In genomic region chr10:44965651-44966097, GRCh38 we compare ENCODE assay signal across 8 cellular contexts. TPM values are rescaled to one million over a fixed set of nuclear protein-coding genes. Genes with fewer than 3 reads are reported as not detected.
DNase-seq lines count a peak whose midpoint lies in the region; ATAC-seq, FAIRE-seq and TF ChIP-seq lines count a peak whose summit lies in the region.

No MANE protein-coding gene starts in this region.

- peak; percentile 46 for ATAC-seq in GM18517 (IDR thresholded peaks at IDR 0.05; ENCODE audit: unreplicated experiment)
- ATAC-seq in HG02610 (IDR thresholded peaks at IDR 0.05; ENCODE audit: unreplicated experiment) = peak; percentile 56
- ATAC-seq in GM12878 = peak; percentile 49

- in situ Hi-C loops in GM12878 (cut with MboI) = loop anchor here (10.0 to 25.0 kb wide), 2 partner anchors 1561 to 1803 kb away; partner anchors contain the start of gene HNRNPF

- peak; percentile 37; the same call in 1 of the 2 replicates for TF ChIP-seq POLR2A in GM12878 (IDR thresholded peaks at IDR 0.05; ENCODE audit: low read depth, low read length)
- TF ChIP-seq POLR2A in breast epithelium (IDR thresholded peaks at IDR 0.05) = no peak

- CTCF ChIA-PET in GM12878 (lab: Yijun Ruan, JAX) = interaction anchor here (0.6 to 9.1 kb wide), 15 partner anchors 8 to 1547 kb away, joined by 3 to 116 read pairs (median 5); partner anchors contain the start of gene DEPP1

- H3K27ac Mint-ChIP-seq in neural progenitor cell = peak overlapping the region; percentile 26

- peaks cover 64% of the 10 kb centered on the region for H3K4me1 Mint-ChIP-seq in neural progenitor cell

- 5% methylated on average over 6 of the region's 6 CpGs for WGBS in GM12878 (ENCODE audit: insufficient coverage, insufficient replicate concordance, low lambda C conversion rate, missing lambda C conversion rate)

- no peak for FAIRE-seq in GM12878 (lab: Jason Lieb, UNC)

- peak overlapping the region; percentile 82 for H3K4me2 ChIP-seq in GM12878 (ENCODE audit: control insufficient read depth, insufficient read depth)
- no peak overlapping the region for H3K4me2 ChIP-seq in neural progenitor cell

- peaks cover 81% of the 10 kb centered on the region for H3K4me1 ChIP-seq in GM12878 (ENCODE audit: control insufficient read depth, insufficient read depth, low read length)
- H3K4me1 ChIP-seq in neural progenitor cell = peaks cover 44% of the 10 kb centered on the region
- H3K4me1 ChIP-seq in breast epithelium = peaks cover 7 to 27% of the 10 kb centered on the region in 2 donors

- DNase-seq in GM12878 (ENCODE audit: low read depth, low spot score) (no peak), neural progenitor cell (ENCODE audit: low spot score) (no peak), GM19238 (ENCODE audit: insufficient read length, low spot score) (no peak), breast epithelium (ENCODE audit: low spot score in 2 of 2) (no peak), NCI-H446 treated with DMSO at 0.1 percent for 48 hours (lab: John Stamatoyannopoulos, UW) (no peak), NCI-H69 (lab: John Stamatoyannopoulos, UW) (no peak)

- H4K20me1 ChIP-seq in GM12878 (ENCODE audit: control insufficient read depth, insufficient read depth) = no peaks in the 10 kb centered on the region
- no peaks in the 10 kb centered on the region for H4K20me1 ChIP-seq in neural progenitor cell (ENCODE audit: low read depth)

- peak overlapping the region; percentile 50 for H3K4me3 ChIP-seq in GM12878
- H3K4me3 ChIP-seq in neural progenitor cell = no peak overlapping the region
- H3K4me3 ChIP-seq in breast epithelium = no peak overlapping the region

- H3K9me3 ChIP-seq in GM12878 (replicated peaks; ENCODE audit: control insufficient read depth, insufficient read depth, low read length) (no peaks in the 10 kb centered on the region), neural progenitor cell (ENCODE audit: low read depth) (no peaks in the 10 kb centered on the region), breast epithelium (no peaks in the 10 kb centered on the region)

- H3K27me3 ChIP-seq in GM12878 (replicated peaks in 1 of 2; ENCODE audit: control insufficient read depth in 2 of 2, insufficient read depth in 2 of 2, low read length in 1 of 2) = no peaks in the 10 kb centered on the region
- H3K27me3 ChIP-seq in neural progenitor cell = peaks cover 6% of the 10 kb centered on the region
- H3K27me3 ChIP-seq in breast epithelium = no peaks in the 10 kb centered on the region

- POLR2A ChIA-PET in GM12878 (lab: Charles Lee) = interaction anchor here (0.6 to 14.0 kb wide), 7 partner anchors 9 to 69 kb away, joined by 3 to 174 read pairs (median 3); partner anchors contain the start of gene DEPP1

- H3K79me2 ChIP-seq in GM12878 (ENCODE audit: control insufficient read depth, insufficient read depth, low read length) (peaks cover 24% of the 10 kb centered on the region), neural progenitor cell (ENCODE audit: low read depth) (no peaks in the 10 kb centered on the region)

- peaks cover 0 to under 1% of the 10 kb centered on the region in 2 experiments; a peak in 1 of 4 replicates for H3K36me3 ChIP-seq in GM12878 (ENCODE audit: control insufficient read depth in 2 of 2, insufficient read depth in 2 of 2, low read length in 1 of 2)
- H3K36me3 ChIP-seq in neural progenitor cell = no peaks in the 10 kb centered on the region
- no peaks in the 10 kb centered on the region for H3K36me3 ChIP-seq in breast epithelium

- peaks cover 18% of the 10 kb centered on the region for H3F3A ChIP-seq in neural progenitor cell (ENCODE audit: low read depth)

- SMC1A ChIA-PET in GM12878 (lab: Charles Lee; ENCODE audit: uncharacterized antibody, unreplicated experiment) = interaction anchor here (0.8 to 9.3 kb wide), 11 partner anchors 8 to 41 kb away, joined by 3 to 147 read pairs (median 5); partner anchors contain the start of genes DEPP1 and ZNF22

- TF ChIP-seq CTCF in GM12878 (IDR thresholded peaks at IDR 0.05 in 2 of 3, conservative IDR thresholded peaks at IDR 0.05 in 1 of 3; ENCODE audit: control insufficient read depth in 2 of 3, extremely low read depth in 1 of 3, insufficient read depth in 1 of 3, low read depth in 3 of 3, low read length in 3 of 3) (0 out of 6 replicates have a peak, but pooled peaks of 2 of the 3 experiments have one; percentile 7 to 8), neural progenitor cell (IDR thresholded peaks at IDR 0.05) (no peak), breast epithelium (IDR thresholded peaks at IDR 0.05) (no peak)

- no TSS peak for BruUV-seq in GM12878 (replicated peaks; lab: Mats Ljungman, UMichigan)

- RAD21 ChIA-PET in GM12878 (lab: Charles Lee; ENCODE audit: unreplicated experiment) = interaction anchor here (1.2 to 9.2 kb wide), 5 partner anchors 8 to 35 kb away, joined by 3 to 124 read pairs (median 54); partner anchors contain the start of genes DEPP1 and ZNF22

- H3K27ac ChIP-seq in GM12878 (ENCODE audit: control insufficient read depth, insufficient read depth) = peak overlapping the region; percentile 85
- H3K27ac ChIP-seq in neural progenitor cell = no peak overlapping the region
- peak overlapping the region in 1 of 2 donors; percentile 10 for H3K27ac ChIP-seq in breast epithelium

- H3K27me3 Mint-ChIP-seq in neural progenitor cell (ENCODE audit: insufficient read depth, low read depth) = no peaks in the 10 kb centered on the region

- no peak for TF ChIP-seq RAD21 in GM12878 (IDR thresholded peaks at IDR 0.05; ENCODE audit: insufficient read depth, low read depth, low read length)

- no peaks in the 10 kb centered on the region for H3K9me3 Mint-ChIP-seq in neural progenitor cell

- H3K9ac ChIP-seq in GM12878 (ENCODE audit: control insufficient read depth, insufficient read depth, low read length) = peak overlapping the region; percentile 40; the same call in 1 of the 2 replicates
- H3K9ac ChIP-seq in neural progenitor cell = no peak overlapping the region

- intact Hi-C loops in GM12878 (cut with micrococcal nuclease; ENCODE audit: unreplicated experiment) (loop anchor here (1.0 to 10.0 kb wide), 4 partner anchors 10 to 1821 kb away; partner anchors contain the start of gene ALOX5), breast epithelium (cut with DNase I; ENCODE audit: low total_unique reads) (no loop called here)

- peak overlapping the region; percentile 36 for H3K4me3 Mint-ChIP-seq in neural progenitor cell

- H3K36me3 Mint-ChIP-seq in neural progenitor cell = peaks cover 2% of the 10 kb centered on the region

- TF ChIP-seq EP300 in GM12878 (IDR thresholded peaks at IDR 0.05; ENCODE audit: borderline replicate concordance in 1 of 2, control insufficient read depth in 1 of 2, low read depth in 2 of 2, low read length in 2 of 2) = peak in 1 of 2 experiments; percentile 13; a peak in 1 of 4 replicates

- H2AFZ ChIP-seq in GM12878 (ENCODE audit: control insufficient read depth, low read depth, low read length) = peak overlapping the region; percentile 67; the same call in 1 of the 2 replicates
- H2AFZ ChIP-seq in neural progenitor cell (replicated peaks) = no peak overlapping the region

RNA-seq across cellular contexts. Expression of gene RASSF4, which starts 6.1 kb away (rescaled TPM):
- total RNA-seq in GM12878 (2013; cell fraction: nucleolus; rRNA removed) = 175 and 194 TPM in 2 replicates
- total RNA-seq in GM12878 (2014; rRNA removed) = 15.6 and 16.5 TPM in 2 replicates
- 10.9 and 11.9 TPM in 2 replicates for total RNA-seq in GM12878 (2014; rRNA removed; fragmentation: Illumina TruSeq; extraction: Trizol)
- total RNA-seq in GM12878 (2021) = 20.0 and 21.1 TPM in 2 replicates
- polyA plus RNA-seq in GM12878 (2011; ENCODE audit: low read depth) = 9.8 TPM
- 50.8 and 71.1 TPM in 2 replicates for polyA plus RNA-seq in GM12878 (2011; rRNA removed)
- 55.8 and 83.7 TPM in 2 replicates for polyA plus RNA-seq in GM12878 (2011; cell fraction: cytosol; rRNA removed)
- polyA plus RNA-seq in GM12878 (2011; cell fraction: nucleus; rRNA removed) = 307 and 389 TPM in 2 replicates
- 16.9 and 18.3 TPM in 2 replicates for polyA plus RNA-seq in GM12878 (2012)
- polyA plus RNA-seq in GM12878 (2014; fragmentation: Illumina TruSeq; extraction: Trizol) = 6.3 and 10.7 TPM in 2 replicates
- polyA plus RNA-seq in GM12878 (2014; fragmentation: Nextera tagmentation; extraction: Ambion mirVana) = 1 to 10 TPM; 3.7 to 4.0 TPM
- 17.1 and 19.4 TPM in 2 replicates for polyA plus RNA-seq in GM12878 (2014; rRNA removed)
- polyA plus RNA-seq in GM12878 (2016; fragmentation: Nextera tagmentation; extraction: Ambion mirVana) = 10 to 100 TPM; 17.1 to 19.1 TPM
- 45.6 and 75.7 TPM in 2 replicates for polyA minus RNA-seq in GM12878 (2011; rRNA and poly(A)+ RNA removed)
- 17.1 and 19.4 TPM in 2 replicates for polyA minus RNA-seq in GM12878 (2011; cell fraction: cytosol; rRNA and poly(A)+ RNA removed)
- polyA minus RNA-seq in GM12878 (2011; cell fraction: nucleus; rRNA and poly(A)+ RNA removed) = 66.4 and 98.8 TPM in 2 replicates
- 3.1 and 9.7 TPM in 2 replicates for total RNA-seq in neural progenitor cell (ENCODE audit: low replicate concordance)
- total RNA-seq in breast epithelium = 100 to 1,000 TPM in 1 of 3 donors, 10 to 100 TPM in 2; 18.7 to 364 (median 41.1) TPM

RNA-seq across cellular contexts. Expression of gene DEPP1, which starts 12.9 kb away (rescaled TPM):
- total RNA-seq in GM12878 (2013; cell fraction: nucleolus; rRNA removed) = 23.8 and 31.1 TPM in 2 replicates
- 7.8 and 8.4 TPM in 2 replicates for total RNA-seq in GM12878 (2014; rRNA removed)
- 5.6 and 5.7 TPM in 2 replicates for total RNA-seq in GM12878 (2014; rRNA removed; fragmentation: Illumina TruSeq; extraction: Trizol)
- total RNA-seq in GM12878 (2021) = 8.6 and 8.9 TPM in 2 replicates
- 1.2 TPM for polyA plus RNA-seq in GM12878 (2011; ENCODE audit: low read depth)
- polyA plus RNA-seq in GM12878 (2011; rRNA removed) = 2.4 and 4.5 TPM in 2 replicates
- polyA plus RNA-seq in GM12878 (2011; cell fraction: cytosol; rRNA removed) = 5.2 and 6.2 TPM in 2 replicates
- polyA plus RNA-seq in GM12878 (2011; cell fraction: nucleus; rRNA removed) = 3.0 and 3.7 TPM in 2 replicates
- polyA plus RNA-seq in GM12878 (2012) = 2.1 and 4.4 TPM in 2 replicates
- polyA plus RNA-seq in GM12878 (2014; fragmentation: Illumina TruSeq; extraction: Trizol) = 3.8 and 6.1 TPM in 2 replicates
- polyA plus RNA-seq in GM12878 (2014; fragmentation: Nextera tagmentation; extraction: Ambion mirVana) = 1 to 10 TPM; 1.7 to 1.8 TPM
- polyA plus RNA-seq in GM12878 (2014; rRNA removed) = 8.5 TPM in 2 replicates
- 10 to 100 TPM; 11.0 to 12.1 TPM for polyA plus RNA-seq in GM12878 (2016; fragmentation: Nextera tagmentation; extraction: Ambion mirVana)
- 6.1 and 8.3 TPM in 2 replicates for polyA minus RNA-seq in GM12878 (2011; rRNA and poly(A)+ RNA removed)
- 2.6 and 3.1 TPM in 2 replicates for polyA minus RNA-seq in GM12878 (2011; cell fraction: cytosol; rRNA and poly(A)+ RNA removed)
- 8.7 and 10.1 TPM in 2 replicates for polyA minus RNA-seq in GM12878 (2011; cell fraction: nucleus; rRNA and poly(A)+ RNA removed)
- total RNA-seq in neural progenitor cell (ENCODE audit: low replicate concordance) = 0.71 TPM in 1 of 2 replicates, not detected in the other
- 1,000 to 10,000 TPM in 1 of 3 donors, 100 to 1,000 TPM in 2; 139 to 2,057 (median 460) TPM for total RNA-seq in breast epithelium

RNA-seq across cellular contexts. Expression of gene ZNF22, which starts 35.0 kb away (rescaled TPM):
- total RNA-seq in GM12878 (2013; cell fraction: nucleolus; rRNA removed) = 15.8 and 16.7 TPM in 2 replicates
- total RNA-seq in GM12878 (2014; rRNA removed) = 31.1 and 42.1 TPM in 2 replicates
- total RNA-seq in GM12878 (2014; rRNA removed; fragmentation: Illumina TruSeq; extraction: Trizol) = 44.2 and 44.5 TPM in 2 replicates
- total RNA-seq in GM12878 (2021) = 31.1 and 34.7 TPM in 2 replicates
- 20.2 TPM for polyA plus RNA-seq in GM12878 (2011; ENCODE audit: low read depth)
- polyA plus RNA-seq in GM12878 (2011; rRNA removed) = 33.1 and 49.3 TPM in 2 replicates
- polyA plus RNA-seq in GM12878 (2011; cell fraction: cytosol; rRNA removed) = 10.8 and 12.9 TPM in 2 replicates
- 11.1 and 11.3 TPM in 2 replicates for polyA plus RNA-seq in GM12878 (2011; cell fraction: nucleus; rRNA removed)
- polyA plus RNA-seq in GM12878 (2012) = 21.5 and 21.7 TPM in 2 replicates
- polyA plus RNA-seq in GM12878 (2014; fragmentation: Illumina TruSeq; extraction: Trizol) = 43.4 and 59.1 TPM in 2 replicates
- polyA plus RNA-seq in GM12878 (2014; fragmentation: Nextera tagmentation; extraction: Ambion mirVana) = 10 to 100 TPM; 47.4 to 74.4 TPM
- polyA plus RNA-seq in GM12878 (2014; rRNA removed) = 26.7 and 32.3 TPM in 2 replicates
- polyA plus RNA-seq in GM12878 (2016; fragmentation: Nextera tagmentation; extraction: Ambion mirVana) = 10 to 100 TPM; 47.2 to 48.4 TPM
- 8.3 and 8.7 TPM in 2 replicates for polyA minus RNA-seq in GM12878 (2011; rRNA and poly(A)+ RNA removed)
- 4.4 and 5.1 TPM in 2 replicates for polyA minus RNA-seq in GM12878 (2011; cell fraction: cytosol; rRNA and poly(A)+ RNA removed)
- 5.2 and 6.5 TPM in 2 replicates for polyA minus RNA-seq in GM12878 (2011; cell fraction: nucleus; rRNA and poly(A)+ RNA removed)
- 60.2 and 81.0 TPM in 2 replicates for total RNA-seq in neural progenitor cell (ENCODE audit: low replicate concordance)
- 10 to 100 TPM; 32.0 to 54.1 (median 34.2) TPM for total RNA-seq in breast epithelium

RNA-seq across cellular contexts. Expression of gene TMEM72, which starts 54.5 kb away (rescaled TPM):
- total RNA-seq in GM12878 (2013; cell fraction: nucleolus; rRNA removed) = not detected in 2 replicates
- total RNA-seq in GM12878 (2014; rRNA removed) (not detected in 2 replicates), GM12878 (2014; rRNA removed; fragmentation: Illumina TruSeq; extraction: Trizol) (not detected in 2 replicates), GM12878 (2021) (not detected in 2 replicates), neural progenitor cell (ENCODE audit: low replicate concordance) (not detected in 2 replicates), breast epithelium (not detected)
- polyA plus RNA-seq in GM12878 (2011; ENCODE audit: low read depth) = not detected
- polyA plus RNA-seq in GM12878 (2011; rRNA removed) (0.07 and 0.12 TPM in 2 replicates), GM12878 (2014; fragmentation: Illumina TruSeq; extraction: Trizol) (not detected in 2 replicates), GM12878 (2014; fragmentation: Nextera tagmentation; extraction: Ambion mirVana) (not detected), GM12878 (2014; rRNA removed) (not detected in 2 replicates), GM12878 (2016; fragmentation: Nextera tagmentation; extraction: Ambion mirVana) (not detected)
- 0.21 and 0.32 TPM in 2 replicates for polyA plus RNA-seq in GM12878 (2011; cell fraction: cytosol; rRNA removed)
- 0.28 and 0.42 TPM in 2 replicates for polyA plus RNA-seq in GM12878 (2011; cell fraction: nucleus; rRNA removed)
- 0.08 TPM in 1 of 2 replicates, not detected in the other for polyA plus RNA-seq in GM12878 (2012)
- polyA minus RNA-seq in GM12878 (2011; rRNA and poly(A)+ RNA removed) = 0.29 and 0.41 TPM in 2 replicates
- polyA minus RNA-seq in GM12878 (2011; cell fraction: cytosol; rRNA and poly(A)+ RNA removed) = not detected in 2 replicates
- 0.12 TPM in 1 of 2 replicates, not detected in the other for polyA minus RNA-seq in GM12878 (2011; cell fraction: nucleus; rRNA and poly(A)+ RNA removed)

Comparison
In these comparisons a context has a peak if more than half of its experiments do, and no peak if none do; other contexts are left out.
1. CTCF ChIP-seq: peak in GM12878 (2 of 3); none in neural progenitor cell (single experiment) and breast epithelium (0 of 3).
2. RNA of gene DEPP1, which starts 12.9 kb away (total RNA-seq): 139 to 2,057 TPM in breast epithelium; 5.6 to 31.1 TPM in GM12878 and 0.71 TPM in neural progenitor cell; every median in the first group is over 4 times any median in the second.
3. Peak in every context shown above with its lines, with median percentiles within 50 percentile points of each other: ATAC-seq.